27 cellular contexts compared by ENCODE assay signal in the genomic region with DNA sequence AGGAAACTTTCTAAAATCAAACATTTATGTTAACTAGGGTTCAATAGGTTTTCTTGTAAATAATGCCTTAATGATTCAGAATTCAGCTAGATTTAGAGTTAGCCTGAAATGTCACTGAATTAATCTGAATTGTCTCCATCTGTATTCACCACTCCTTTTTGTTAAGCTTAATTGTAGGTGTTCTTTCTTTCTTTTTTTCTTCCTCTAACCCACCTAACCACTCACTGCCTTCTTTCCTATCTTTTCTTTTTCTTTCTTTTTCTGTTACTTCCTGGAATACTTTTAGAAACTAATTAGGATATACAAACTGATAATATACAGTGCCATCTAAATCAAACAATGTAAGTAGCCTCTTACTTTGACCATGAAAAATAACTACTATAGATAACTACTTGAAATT. TPM values are rescaled to one million over a fixed set of nuclear protein-coding genes. Genes with fewer than 3 reads are reported as not detected.
DNase-seq lines count a peak whose midpoint lies in the region; ATAC-seq, FAIRE-seq and TF ChIP-seq lines count a peak whose summit lies in the region.
"Had no signal": no experiment of that assay in that cellular context is flagged by ENCODE, and none has a peak within 500 bp of the region (broad histone marks: within the 10 kb centered on the region; RNA-seq: fewer than 3 reads in every experiment).

No MANE protein-coding gene starts in this region.

- H3K4me2 ChIP-seq in mammary epithelial cell (ENCODE audit: insufficient read depth, low read depth, low read length), result no peak overlapping the region
- H3K4me2 ChIP-seq in astrocyte (ENCODE audit: low read length), result no peak overlapping the region
- no peak overlapping the region for H3K4me2 ChIP-seq in trophoblast cell (ENCODE audit: low read length)
- H3K4me2 ChIP-seq: GM23338, KMS-11 had no signal

- ATAC-seq in GM18858 (IDR thresholded peaks at IDR 0.05; ENCODE audit: unreplicated experiment), result no peak
- ATAC-seq: GM23338, Panc1 had no signal

- H3K36me3 Mint-ChIP-seq in MCF 10A (ENCODE audit: insufficient read depth, unreplicated experiment) (peaks cover 55% of the 10 kb centered on the region), HFFc6 (ENCODE audit: low read depth) (peaks cover 41% of the 10 kb centered on the region), astrocyte (ENCODE audit: low read depth, unreplicated experiment) (peaks cover 5% of the 10 kb centered on the region), neural crest cell (ENCODE audit: low read depth) (peaks cover 42% of the 10 kb centered on the region)

- H3K4me3 ChIP-seq in mammary epithelial cell (replicated peaks in 1 of 3; ENCODE audit: insufficient read depth in 1 of 3, low read depth in 2 of 3, low read length in 3 of 3), result no peak overlapping the region
- H3K4me3 ChIP-seq in astrocyte (ENCODE audit: insufficient read depth, low read depth, low read length), result no peak overlapping the region
- no peak overlapping the region for H3K4me3 ChIP-seq in trophoblast cell (ENCODE audit: low read depth, low read length)
- no peak overlapping the region for H3K4me3 ChIP-seq in transverse colon
- H3K4me3 ChIP-seq: GM23338 had no signal

- H2BK12ac ChIP-seq in trophoblast cell (ENCODE audit: low read length), result no peak overlapping the region

- no peak for DNase-seq in MCF 10A (ENCODE audit: unreplicated experiment)
- DNase-seq in mammary epithelial cell, result no peak
- no peak for DNase-seq in HFFc6
- no peak for DNase-seq in astrocyte (ENCODE audit: low read depth)
- no peak for DNase-seq in neural crest cell (ENCODE audit: low read depth, low spot score)
- DNase-seq in trophoblast cell, result no peak
- DNase-seq in transverse colon, result no peak
- DNase-seq: Calu3, DMS153, DND-41, H9, NCI-H1092, NCI-H1417 treated with DMSO at 0.1 percent for 48 hours, NCI-H1694 treated with DMSO at 0.1 percent for 48 hours, NCI-H2081, NCI-H2227 treated with DMSO at 0.1 percent for 48 hours, NCI-H526 treated with DMSO at 0.1 percent for 48 hours, SHP77 treated with DMSO at 0.1 percent for 48 hours had no signal

- H4K8ac ChIP-seq in trophoblast cell (ENCODE audit: low read depth, low read length), result no peak overlapping the region

- BruUV-seq in MCF 10A (replicated peaks; lab: Mats Ljungman, UMichigan), result no TSS peak
- BruUV-seq in mammary epithelial cell (replicated peaks; lab: Mats Ljungman, UMichigan), result no TSS peak

- no peak overlapping the region for H2AK5ac ChIP-seq in trophoblast cell (ENCODE audit: low read length)

- H3K9me3 Mint-ChIP-seq in MCF 10A (ENCODE audit: unreplicated experiment) (no peaks in the 10 kb centered on the region), HFFc6 (peaks cover 6% of the 10 kb centered on the region), astrocyte (ENCODE audit: unreplicated experiment) (peaks cover 2% of the 10 kb centered on the region), neural crest cell (peaks cover 8% of the 10 kb centered on the region)

- H3K4ac ChIP-seq in trophoblast cell (ENCODE audit: low read depth, low read length), result no peak overlapping the region

- H3K9me3 ChIP-seq in mammary epithelial cell (replicated peaks; ENCODE audit: insufficient read depth, low read length) (no peaks in the 10 kb centered on the region), astrocyte (ENCODE audit: insufficient read depth, low read depth, low read length) (no peaks in the 10 kb centered on the region), trophoblast cell (ENCODE audit: insufficient read depth, low read depth, low read length) (no peaks in the 10 kb centered on the region), transverse colon (no peaks in the 10 kb centered on the region)

- in situ Hi-C loops in mammary epithelial cell (cut with MboI; ENCODE audit: low sequenced_read_pairs in 2 of 2), result no loop called here
- in situ Hi-C loops in transverse colon (cut with MboI; ENCODE audit: low pct_ligation_motif_present in 1 of 4, low pct_unique_long_range_greater_than_20kb in 1 of 4, low sequenced_read_pairs in 3 of 4), result no loop called here

- H4K12ac ChIP-seq in trophoblast cell (ENCODE audit: low read depth, low read length), result no peak overlapping the region

- H2BK5ac ChIP-seq in trophoblast cell (ENCODE audit: low read depth, low read length, poor library complexity), result no peak overlapping the region

- intact Hi-C loops in MCF 10A (cut with micrococcal nuclease) (no loop called here), mammary epithelial cell (cut with micrococcal nuclease) (no loop called here), transverse colon (cut with DNase I; ENCODE audit: low total_unique reads) (no loop called here)

- TF ChIP-seq CTCF in MCF 10A (IDR thresholded peaks at IDR 0.05; ENCODE audit: unreplicated experiment), result no peak
- TF ChIP-seq CTCF in mammary epithelial cell (conservative IDR thresholded peaks at IDR 0.05 in 1 of 2, IDR thresholded peaks at IDR 0.05 in 1 of 2; ENCODE audit: extremely low read depth in 1 of 2, insufficient read depth in 1 of 2, low read depth in 1 of 2, low read length in 2 of 2), result no peak
- TF ChIP-seq CTCF in HFFc6 (IDR thresholded peaks at IDR 0.05), result no peak
- TF ChIP-seq CTCF in astrocyte (IDR thresholded peaks at IDR 0.05; ENCODE audit: insufficient read depth, low read depth, low read length), result no peak
- TF ChIP-seq CTCF in neural crest cell (conservative IDR thresholded peaks at IDR 0.05), result no peak
- TF ChIP-seq CTCF in transverse colon (IDR thresholded peaks at IDR 0.05), result no peak

- H3K27ac Mint-ChIP-seq in MCF 10A (ENCODE audit: low read depth, unreplicated experiment) (peak overlapping the region; percentile 9), HFFc6 (peak overlapping the region; percentile 31; the same call in 1 of the 2 replicates), astrocyte (ENCODE audit: unreplicated experiment) (peak overlapping the region; percentile 79), neural crest cell (ENCODE audit: unreplicated experiment) (peak overlapping the region; percentile 17)
- H3K27ac Mint-ChIP-seq: B cell, GM23338 had no signal

- H3K27me3 ChIP-seq in mammary epithelial cell (ENCODE audit: insufficient read depth, low read length) (no peaks in the 10 kb centered on the region), astrocyte (ENCODE audit: insufficient read depth, low read length) (no peaks in the 10 kb centered on the region), trophoblast cell (ENCODE audit: insufficient read depth, low read length) (no peaks in the 10 kb centered on the region), transverse colon (no peaks in the 10 kb centered on the region)

- no peak overlapping the region for H3K18ac ChIP-seq in trophoblast cell (ENCODE audit: low read length)

- H3K27ac ChIP-seq in mammary epithelial cell (ENCODE audit: insufficient read depth, low read depth, low read length) (no peak overlapping the region), astrocyte (ENCODE audit: low read depth, low read length) (no peak overlapping the region), trophoblast cell (ENCODE audit: low read depth, low read length) (no peak overlapping the region), transverse colon (no peak overlapping the region)
- H3K27ac ChIP-seq: C4-2B, KMS-11, RWPE1 had no signal

- H3K36me3 ChIP-seq in mammary epithelial cell (ENCODE audit: insufficient read depth, low read length) (peaks cover 20% of the 10 kb centered on the region), astrocyte (ENCODE audit: insufficient read depth, low read length) (peaks cover 17% of the 10 kb centered on the region), trophoblast cell (ENCODE audit: control insufficient read depth in 1 of 2, insufficient read depth in 2 of 2, low read length in 2 of 2) (no peaks in the 10 kb centered on the region), transverse colon (peaks cover 0 to 17% (median 2%) of the 10 kb centered on the region in 4 donors)

- dilution Hi-C loops in mammary epithelial cell (cut with HindIII; ENCODE audit: low sequenced_read_pairs), result no loop called here

- CTCF ChIA-PET in MCF 10A (lab: Yijun Ruan, JAX) (interaction anchor here (0.9 kb wide), 1 partner anchor 9 kb away, joined by 4 read pairs; no protein-coding TSS in a partner anchor), mammary epithelial cell (lab: Charles Lee; ENCODE audit: low non-redundant PET) (no interaction called here)

- no peak overlapping the region for H3K14ac ChIP-seq in trophoblast cell (ENCODE audit: low read length)

- no peak overlapping the region for H3K9ac ChIP-seq in mammary epithelial cell (ENCODE audit: insufficient read depth, low read length)
- no peak overlapping the region for H3K9ac ChIP-seq in astrocyte (ENCODE audit: low read length)
- no peak overlapping the region for H3K9ac ChIP-seq in trophoblast cell (ENCODE audit: low read length)
- H3K9ac ChIP-seq: KMS-11 had no signal

- H2BK120ac ChIP-seq in trophoblast cell (ENCODE audit: insufficient read depth, low read length, poor library complexity), result no peak overlapping the region

- H4K20me1 ChIP-seq in mammary epithelial cell (ENCODE audit: insufficient read depth, low read length) (no peaks in the 10 kb centered on the region), astrocyte (ENCODE audit: insufficient read depth, low read length) (peaks cover 18% of the 10 kb centered on the region)

- TF ChIP-seq EP300 in transverse colon (IDR thresholded peaks at IDR 0.05; ENCODE audit: low read depth), result no peak

- H4K91ac ChIP-seq in trophoblast cell (ENCODE audit: low read depth, low read length), result no peak overlapping the region

- H3K4me1 Mint-ChIP-seq in MCF 10A (ENCODE audit: insufficient read depth, unreplicated experiment) (peaks cover 6% of the 10 kb centered on the region), HFFc6 (ENCODE audit: low read depth) (peaks cover 19% of the 10 kb centered on the region), astrocyte (ENCODE audit: low read depth, unreplicated experiment) (no peaks in the 10 kb centered on the region), neural crest cell (no peaks in the 10 kb centered on the region)
- H3K4me1 Mint-ChIP-seq: B cell, GM23338, H9 had no signal

- no peak for FAIRE-seq in astrocyte (lab: Jason Lieb, UNC)
- FAIRE-seq: GM12892 had no signal

- peaks cover 61% of the 10 kb centered on the region for H3K79me2 ChIP-seq in mammary epithelial cell (ENCODE audit: insufficient read depth, low read length)
- peaks cover 52% of the 10 kb centered on the region for H3K79me2 ChIP-seq in astrocyte (ENCODE audit: insufficient read depth, low read length)
- no peaks in the 10 kb centered on the region for H3K79me2 ChIP-seq in trophoblast cell (ENCODE audit: control insufficient read depth, insufficient read depth, low read length, poor library complexity)

- no peaks in the 10 kb centered on the region for H3K79me1 ChIP-seq in trophoblast cell (ENCODE audit: low read length)

- H3K4me1 ChIP-seq in mammary epithelial cell (ENCODE audit: insufficient read depth, low read length) (no peaks in the 10 kb centered on the region), astrocyte (ENCODE audit: insufficient read depth, low read length) (no peaks in the 10 kb centered on the region), trophoblast cell (ENCODE audit: control insufficient read depth in 1 of 2, insufficient read depth in 2 of 2, low read length in 2 of 2) (no peaks in the 10 kb centered on the region), transverse colon (no peaks in the 10 kb centered on the region)

- TF ChIP-seq POLR2A in transverse colon (IDR thresholded peaks at IDR 0.05), result no peak

- no peak overlapping the region for H3K4me3 Mint-ChIP-seq in MCF 10A (ENCODE audit: unreplicated experiment)
- no peak overlapping the region for H3K4me3 Mint-ChIP-seq in HFFc6
- no peak overlapping the region for H3K4me3 Mint-ChIP-seq in astrocyte (ENCODE audit: unreplicated experiment)
- H3K4me3 Mint-ChIP-seq in neural crest cell, result no peak overlapping the region
- H3K4me3 Mint-ChIP-seq: B cell, GM23338, H9, IgD-negative memory B cell had no signal

- POLR2A ChIA-PET in MCF 10A (lab: Yijun Ruan, JAX), result interaction anchor here (1.2 to 2.6 kb wide), 2 partner anchors 30 to 33 kb away, joined by 3 to 10 read pairs; a partner anchor contains a TSS

- H3K27me3 Mint-ChIP-seq in MCF 10A (ENCODE audit: insufficient read depth, unreplicated experiment), result no peaks in the 10 kb centered on the region
- H3K27me3 Mint-ChIP-seq in HFFc6 (ENCODE audit: insufficient read depth), result no peaks in the 10 kb centered on the region
- no peaks in the 10 kb centered on the region for H3K27me3 Mint-ChIP-seq in astrocyte (ENCODE audit: low read depth, unreplicated experiment)
- no peaks in the 10 kb centered on the region for H3K27me3 Mint-ChIP-seq in neural crest cell (ENCODE audit: low read depth)
- H3K27me3 Mint-ChIP-seq: B cell, IgD-negative memory B cell had no signal

- no peak overlapping the region for H2AFZ ChIP-seq in mammary epithelial cell (ENCODE audit: low read depth, low read length)
- H2AFZ ChIP-seq in astrocyte (ENCODE audit: low read depth, low read length), result no peak overlapping the region
- H2AFZ ChIP-seq in trophoblast cell (ENCODE audit: insufficient read depth, low read length, poor library complexity), result no peak overlapping the region
- H2AFZ ChIP-seq: GM23338 had no signal

- H3K23ac ChIP-seq in trophoblast cell (ENCODE audit: low read length), result no peak overlapping the region

RNA-seq across cellular contexts. Expression of a gene that starts 29.9 kb away (rescaled TPM):
- total RNA-seq in MCF 10A (2022) (34.1 and 34.7 TPM in 2 replicates), mammary epithelial cell (10 to 100 TPM; 14.5 to 37.0 TPM), astrocyte (22.4 and 22.8 TPM in 2 replicates), neural crest cell (46.5 and 47.3 TPM in 2 replicates), transverse colon (10 to 100 TPM in 2 of 4 donors, 1 to 10 TPM in 2; 7.5 to 10.5 (median 9.9) TPM)
- 12.1 TPM for polyA plus RNA-seq in mammary epithelial cell
- polyA minus RNA-seq in mammary epithelial cell, result 17.0 TPM
- 10 to 100 TPM; 26.1 to 34.7 (median 27.3) TPM for total RNA-seq in HFFc6 (2021; fragmentation: NEBNext Ultra II Directional; extraction: Animal tissue kit (Norgen Biotek cat#: 25700))
- polyA plus RNA-seq in trophoblast cell (2013), result 18.0 and 21.1 TPM in 2 replicates

RNA-seq across cellular contexts. Expression of a gene that starts 33.2 kb away (rescaled TPM):
- 113 and 126 TPM in 2 replicates for total RNA-seq in MCF 10A (2022)
- 10 to 100 TPM; 72.1 to 72.8 TPM for total RNA-seq in mammary epithelial cell
- polyA plus RNA-seq in mammary epithelial cell, result 30.9 TPM
- polyA minus RNA-seq in mammary epithelial cell, result 55.6 TPM
- 100 to 1,000 TPM; 105 to 126 (median 113) TPM for total RNA-seq in HFFc6 (2021; fragmentation: NEBNext Ultra II Directional; extraction: Animal tissue kit (Norgen Biotek cat#: 25700))
- 82.2 and 93.5 TPM in 2 replicates for total RNA-seq in astrocyte
- 62.9 and 63.4 TPM in 2 replicates for total RNA-seq in neural crest cell
- polyA plus RNA-seq in trophoblast cell (2013), result 99.7 and 102 TPM in 2 replicates
- total RNA-seq in transverse colon, result 100 to 1,000 TPM in 2 of 4 donors, 10 to 100 TPM in 2; 43.4 to 128 (median 84.3) TPM

Comparison
In these comparisons a context has a peak if more than half of its experiments do, and no peak if none do; other contexts are left out.
1. H3K27ac Mint-ChIP-seq: peak in every context shown above with its lines; median percentile 79 in astrocyte; 31 in HFFc6; 17 in neural crest cell; 9 in MCF 10A.